14 cellular contexts compared by ENCODE assay signal in the genomic region with DNA sequence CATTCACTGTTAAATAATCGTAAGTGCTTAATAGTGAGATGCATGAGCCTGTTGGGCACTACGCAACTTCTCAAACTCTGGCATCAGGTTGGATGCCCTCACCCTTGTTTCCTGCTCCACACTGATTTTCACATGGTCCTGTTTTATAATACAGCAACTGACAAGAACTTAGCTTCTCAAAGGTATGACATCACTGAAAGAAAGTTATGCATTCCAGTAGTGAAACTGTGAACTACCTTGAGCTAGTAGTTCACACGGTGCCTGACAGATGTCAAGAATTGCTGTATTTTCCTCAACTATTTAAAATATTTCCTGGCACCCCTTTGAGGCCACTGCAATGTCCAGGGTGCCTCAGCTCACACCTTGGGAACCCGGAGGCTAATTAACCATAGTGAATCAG.
A peak's percentile ranks its signal among the peaks of the same experiment; 100 is the strongest.
DNase-seq lines count a peak whose midpoint lies in the region; ATAC-seq and TF ChIP-seq lines count a peak whose summit lies in the region.
"Had no signal": no experiment of that assay in that cellular context is flagged by ENCODE, and none has a peak within 500 bp of the region (broad histone marks: within the 10 kb centered on the region; RNA-seq: fewer than 3 reads in every experiment).

No MANE protein-coding gene starts in this region.

- no peaks in the 10 kb centered on the region for H3K27me3 Mint-ChIP-seq in CD4-positive, alpha-beta T cell
- H3K27me3 Mint-ChIP-seq in activated CD4-positive, alpha-beta T cell treated with anti-CD3 and anti-CD28 coated beads, Interleukin-2, amount 10 ng/mL, durations not matched to agents 7 days and 5 days, result peaks cover 19% of the 10 kb centered on the region

- intact Hi-C loops in CD4-positive, alpha-beta T cell (cut with DNase I, micrococcal nuclease), result no loop called here

- no peaks in the 10 kb centered on the region for H3K36me3 Mint-ChIP-seq in CD4-positive, alpha-beta T cell (ENCODE audit: low read depth)
- no peaks in the 10 kb centered on the region for H3K36me3 Mint-ChIP-seq in activated CD4-positive, alpha-beta T cell treated with anti-CD3 and anti-CD28 coated beads, Interleukin-2, amount 10 ng/mL, durations not matched to agents 7 days and 5 days (ENCODE audit: low read depth)

- no peak overlapping the region for H3K27ac Mint-ChIP-seq in CD4-positive, alpha-beta T cell
- no peak overlapping the region for H3K27ac Mint-ChIP-seq in activated CD4-positive, alpha-beta T cell treated with anti-CD3 and anti-CD28 coated beads, Interleukin-2, amount 10 ng/mL, durations not matched to agents 7 days and 5 days
- H3K27ac Mint-ChIP-seq: dendritic cell treated with granulocyte-macrophage colony-stimulating factor and Interleukin-4, amounts not matched to agents 40 ng/mL and 50 ng/mL, for 4 days had no signal

- H3K4me3 Mint-ChIP-seq in CD4-positive, alpha-beta T cell, result no peak overlapping the region
- no peak overlapping the region for H3K4me3 Mint-ChIP-seq in activated CD4-positive, alpha-beta T cell treated with anti-CD3 and anti-CD28 coated beads, Interleukin-2, amount 10 ng/mL, durations not matched to agents 7 days and 5 days
- H3K4me3 Mint-ChIP-seq: dendritic cell treated with granulocyte-macrophage colony-stimulating factor and Interleukin-4, amounts not matched to agents 40 ng/mL and 50 ng/mL, for 4 days had no signal

- CTCF ChIA-PET in CD4-positive, alpha-beta T cell (lab: Charles Lee), result interaction anchor here (1.1 to 1.5 kb wide), 2 partner anchors 269 to 381 kb away, joined by 3 read pairs; no protein-coding TSS in a partner anchor
- CTCF ChIA-PET in activated CD4-positive, alpha-beta T cell treated with anti-CD3 and anti-CD28 coated beads, Interleukin-2, amount 10 ng/mL, durations not matched to agents 7 days and 5 days (lab: Charles Lee), result interaction anchor here (0.8 to 2.4 kb wide), 5 partner anchors 10 to 252 kb away, joined by 3 to 9 read pairs (median 3); no protein-coding TSS in a partner anchor

- POLR2A ChIA-PET in CD4-positive, alpha-beta T cell (lab: Charles Lee), result no interaction called here
- POLR2A ChIA-PET in activated CD4-positive, alpha-beta T cell treated with anti-CD3 and anti-CD28 coated beads, Interleukin-2, amount 10 ng/mL, durations not matched to agents 7 days and 5 days (lab: Charles Lee), result no interaction called here

- TF ChIP-seq CTCF in CD4-positive, alpha-beta T cell (IDR thresholded peaks at IDR 0.05), result no peak

- peak; percentile 76 for ATAC-seq in GM21529 (IDR thresholded peaks at IDR 0.05; ENCODE audit: unreplicated experiment)
- peak; percentile 79 for ATAC-seq in HG03159 (IDR thresholded peaks at IDR 0.05; ENCODE audit: unreplicated experiment)
- ATAC-seq in CD4-positive, alpha-beta T cell (ENCODE audit: poor library complexity), result no peak
- ATAC-seq: heart right ventricle, mucosa of descending colon had no signal

- peak; percentile 9 for DNase-seq in stimulated activated CD4-positive, alpha-beta T cell treated with anti-CD3 and anti-CD28 coated beads, Interleukin-1b, Interleukin-23, amount 100 ng/mL, for 48 hours
- DNase-seq in stimulated activated CD4-positive, alpha-beta T cell treated with anti-CD3 and anti-CD28 coated beads, Interleukin-4, amount 100 ng/mL, for 24 hours, result no peak
- DNase-seq in activated gamma-delta T cell (lab: John Stamatoyannopoulos, UW) (no peak), CD1c-positive myeloid dendritic cell (ENCODE audit: extremely low spot score) (no peak)
- no peak for DNase-seq in CD4-positive, alpha-beta T cell
- DNase-seq in activated CD4-positive, alpha-beta T cell treated with anti-CD3 and anti-CD28 coated beads, Interleukin-2, amount 10 ng/mL, durations not matched to agents 7 days and 5 days, result no peak
- DNase-seq: heart right ventricle, mucosa of descending colon, SK-N-SH, small intestine had no signal

- H3K27me3 ChIP-seq in CD4-positive, alpha-beta T cell (ENCODE audit: control insufficient read depth, insufficient read depth, low read length), result no peaks in the 10 kb centered on the region
- H3K27me3 ChIP-seq: heart right ventricle had no signal

- no peaks in the 10 kb centered on the region for H3K9me3 Mint-ChIP-seq in CD4-positive, alpha-beta T cell
- H3K9me3 Mint-ChIP-seq in activated CD4-positive, alpha-beta T cell treated with anti-CD3 and anti-CD28 coated beads, Interleukin-2, amount 10 ng/mL, durations not matched to agents 7 days and 5 days, result no peaks in the 10 kb centered on the region
- H3K9me3 Mint-ChIP-seq: dendritic cell treated with granulocyte-macrophage colony-stimulating factor and Interleukin-4, amounts not matched to agents 40 ng/mL and 50 ng/mL, for 4 days had no signal

- no peaks in the 10 kb centered on the region for H3K9me3 ChIP-seq in CD4-positive, alpha-beta T cell (ENCODE audit: control insufficient read depth, low read length)
- H3K9me3 ChIP-seq: heart right ventricle, mucosa of descending colon, SK-N-SH had no signal

- peaks cover 14% of the 10 kb centered on the region for H3K4me1 Mint-ChIP-seq in CD4-positive, alpha-beta T cell (ENCODE audit: low read depth)
- H3K4me1 Mint-ChIP-seq in activated CD4-positive, alpha-beta T cell treated with anti-CD3 and anti-CD28 coated beads, Interleukin-2, amount 10 ng/mL, durations not matched to agents 7 days and 5 days, result peaks cover 27% of the 10 kb centered on the region

- H3K27ac ChIP-seq in CD4-positive, alpha-beta T cell (ENCODE audit: low read depth, low read length), result no peak overlapping the region
- H3K27ac ChIP-seq: C4-2B, heart right ventricle had no signal
